In the genomic region with DNA sequence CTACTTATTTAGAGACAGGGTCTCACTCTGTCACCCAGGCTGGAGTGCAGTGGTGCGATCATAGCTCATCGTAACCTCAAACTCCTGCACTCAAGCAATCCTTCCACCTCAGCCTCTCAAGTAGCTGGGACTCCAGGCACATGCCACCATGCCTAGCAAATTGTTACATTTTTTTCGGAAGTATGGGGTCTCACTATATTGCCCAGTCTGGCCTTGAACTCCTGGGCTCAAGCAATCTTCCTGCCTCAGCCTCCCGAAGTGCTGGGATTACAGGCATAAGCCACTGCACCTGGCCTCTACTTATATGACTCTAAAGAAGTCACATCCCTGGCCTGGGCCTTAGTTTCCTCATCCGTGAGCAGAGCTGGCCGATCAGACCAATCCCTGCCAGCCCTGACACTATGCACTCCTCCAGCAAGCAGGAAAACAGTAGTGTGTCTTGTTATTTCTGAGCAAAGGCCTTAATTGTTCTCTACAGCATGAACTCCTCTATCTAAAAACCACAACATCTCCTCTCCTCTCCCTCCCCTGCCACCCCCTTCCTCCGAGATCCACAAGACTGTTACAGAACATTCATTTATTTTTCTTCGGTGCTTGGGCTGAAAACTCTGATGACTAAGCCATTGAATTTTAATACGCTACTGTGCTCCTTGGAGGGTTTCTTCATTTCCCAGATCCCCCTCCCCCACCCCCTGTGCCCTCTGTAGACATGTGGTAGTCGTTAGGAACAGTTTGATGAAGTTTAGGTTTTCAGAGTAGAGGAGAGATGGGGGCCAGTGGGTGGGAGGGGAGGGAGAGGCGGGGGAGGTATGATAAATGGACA, we compare ENCODE assay signal across 8 cellular contexts.
DNase-seq lines count a peak whose midpoint lies in the region; ATAC-seq, FAIRE-seq and TF ChIP-seq lines count a peak whose summit lies in the region.

No MANE protein-coding gene starts in this region.

- no peak overlapping the region for H2AFZ ChIP-seq in fibroblast of lung (ENCODE audit: low read length)

- TF ChIP-seq CTCF in fibroblast of lung (conservative IDR thresholded peaks at IDR 0.05 in 1 of 2, IDR thresholded peaks at IDR 0.05 in 1 of 2; ENCODE audit: low read depth in 1 of 2, low read length in 2 of 2), result no peak

- no peak for TF ChIP-seq POLR2A in GM18505 (IDR thresholded peaks at IDR 0.05; ENCODE audit: borderline replicate concordance, extremely low read depth, insufficient read depth, insufficient read length)

- peak; percentile 95 for FAIRE-seq in RCC 7860 (lab: Jason Lieb, UNC)

- H3K27ac ChIP-seq in fibroblast of lung (ENCODE audit: insufficient read depth, low read length), result no peak overlapping the region

- no peaks in the 10 kb centered on the region for H3K79me2 ChIP-seq in fibroblast of lung (ENCODE audit: control insufficient read depth, insufficient read depth, low read length)

- H3K9ac ChIP-seq in fibroblast of lung (ENCODE audit: insufficient read depth, low read length), result no peak overlapping the region

- peak overlapping the region; percentile 48 for H3K4me2 ChIP-seq in fibroblast of lung (ENCODE audit: extremely low read depth, insufficient read depth, low read length)

- no peaks in the 10 kb centered on the region for H3K9me3 ChIP-seq in fibroblast of lung (ENCODE audit: control insufficient read depth, insufficient read depth, low read depth, low read length)

- ATAC-seq in GM18502 (IDR thresholded peaks at IDR 0.05; ENCODE audit: poor library complexity, unreplicated experiment), result no peak
- ATAC-seq in GM18505 (IDR thresholded peaks at IDR 0.05; ENCODE audit: unreplicated experiment), result no peak
- no peak for ATAC-seq in GM21367 (IDR thresholded peaks at IDR 0.05; ENCODE audit: unreplicated experiment)

- DNase-seq in ELR (ENCODE audit: low read depth) (peak; percentile 68), RCC 7860 (ENCODE audit: low spot score) (peak; percentile 86), fibroblast of lung (ENCODE audit: low read depth in 2 of 2) (peak; percentile 97 to 99), pons (ENCODE audit: low spot score) (peak; percentile 95), NCI-H2227 treated with DMSO at 0.1 percent for 48 hours (lab: John Stamatoyannopoulos, UW) (no peak)

- no peaks in the 10 kb centered on the region for H3K27me3 ChIP-seq in fibroblast of lung (ENCODE audit: control insufficient read depth, insufficient read depth, low read length)

- H4K20me1 ChIP-seq in fibroblast of lung (ENCODE audit: control insufficient read depth, extremely low read depth, insufficient read depth, low read length), result no peaks in the 10 kb centered on the region

- H3K4me1 ChIP-seq in fibroblast of lung (ENCODE audit: control insufficient read depth, extremely low read depth, insufficient read depth, low read length), result peaks cover 7% of the 10 kb centered on the region

- no peaks in the 10 kb centered on the region for H3K36me3 ChIP-seq in fibroblast of lung (ENCODE audit: control insufficient read depth, insufficient read depth, low read length)

- H3K4me3 ChIP-seq in fibroblast of lung (replicated peaks in 1 of 4; ENCODE audit: control extremely low read depth in 1 of 4, insufficient read depth in 1 of 4, low read depth in 3 of 4, low read length in 4 of 4), result no peak overlapping the region
